8 cellular contexts compared by ENCODE assay signal in the genomic region with DNA sequence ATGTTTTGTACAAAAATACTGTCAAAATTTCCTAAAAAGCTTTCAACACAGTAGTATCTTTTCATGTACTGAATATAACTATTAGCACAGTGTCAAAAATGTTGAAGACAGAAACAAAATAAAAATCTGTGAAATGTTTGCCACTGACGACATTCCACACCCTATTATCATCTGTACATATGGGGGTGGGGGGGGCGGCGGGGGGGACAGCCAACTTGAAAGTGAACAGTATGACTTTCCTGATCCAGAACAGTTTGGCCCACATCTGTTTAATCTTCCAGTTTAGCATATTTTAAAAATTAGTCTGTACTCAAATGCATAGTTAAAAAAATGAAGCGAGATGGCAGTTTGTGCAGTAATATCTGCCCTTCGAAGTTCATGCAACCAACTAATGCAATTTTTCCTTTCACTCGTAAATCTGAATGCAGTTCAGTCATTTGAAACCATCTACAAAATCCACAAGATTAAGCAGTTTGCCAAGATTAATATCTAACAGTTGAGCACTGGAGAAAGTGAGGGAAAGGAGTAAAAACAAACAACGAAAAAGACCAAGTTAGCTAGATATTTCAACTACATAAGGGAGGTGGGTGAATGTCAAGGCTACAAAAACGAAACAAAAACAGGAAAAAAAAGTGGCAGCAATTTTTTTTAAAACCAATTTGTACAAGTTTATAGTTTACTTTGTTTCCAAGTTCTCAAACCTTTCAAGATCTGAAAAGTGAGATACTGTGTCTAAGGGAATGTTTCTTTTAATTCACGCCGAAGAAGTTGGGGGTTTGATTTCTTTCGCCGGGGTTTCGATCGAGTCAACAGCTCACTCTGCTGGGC. TPM values are rescaled to one million over a fixed set of nuclear protein-coding genes. Genes with fewer than 3 reads are reported as not detected.
DNase-seq lines count a peak whose midpoint lies in the region; ATAC-seq, FAIRE-seq and TF ChIP-seq lines count a peak whose summit lies in the region.

No MANE protein-coding gene starts in this region.

- ATAC-seq in activated T-cell treated with anti-CD3 and anti-CD28 coated beads, Interleukin-2, amount 50 U/mL, for 72 hours (replicated peaks in 1 of 2), result no peak

- H3K4me1 Mint-ChIP-seq in activated T-cell treated with anti-CD3 and anti-CD28 coated beads, Interleukin-2, amount 50 U/mL, for 72 hours (ENCODE audit: low read depth), result peaks cover 44% of the 10 kb centered on the region
- H3K4me1 Mint-ChIP-seq in activated naive CD8-positive, alpha-beta T cell (ENCODE audit: low read depth), result peaks cover 59% of the 10 kb centered on the region

- H3K27me3 ChIP-seq in iPS-20b (ENCODE audit: insufficient read depth, low read length) (no peaks in the 10 kb centered on the region), stomach (no peaks in the 10 kb centered on the region)

- WGBS in stomach, 5 donors, result 0 to 2% (median 1%) methylated on average over 14 of the region's 14 CpGs

- H3K4me3 ChIP-seq in iPS-20b (ENCODE audit: low read length) (peak overlapping the region; percentile 94), stomach (peak overlapping the region; percentile 69 to 93 (median 83))

- peak overlapping the region; percentile 96 for H3K9ac ChIP-seq in iPS-20b (ENCODE audit: low read depth, low read length)

- peak overlapping the region; percentile 93 to 95 for H3K4me3 Mint-ChIP-seq in activated T-cell treated with anti-CD3 and anti-CD28 coated beads, Interleukin-2, amount 50 U/mL, for 72 hours
- H3K4me3 Mint-ChIP-seq in activated naive CD8-positive, alpha-beta T cell, result peak overlapping the region; percentile 100

- peaks cover 4 to 9% of the 10 kb centered on the region in 2 donors for H3K36me3 Mint-ChIP-seq in activated T-cell treated with anti-CD3 and anti-CD28 coated beads, Interleukin-2, amount 50 U/mL, for 72 hours (ENCODE audit: insufficient read depth in 2 of 2)
- H3K36me3 Mint-ChIP-seq in activated naive CD8-positive, alpha-beta T cell, result no peaks in the 10 kb centered on the region

- no peak for FAIRE-seq in GM12892 (lab: Jason Lieb, UNC)

- H3K27ac ChIP-seq in iPS-20b (ENCODE audit: low read length), result no peak overlapping the region
- H3K27ac ChIP-seq in stomach, result peak overlapping the region; percentile 92 to 100 (median 97)

- TF ChIP-seq EP300 in stomach (IDR thresholded peaks at IDR 0.05), result no peak

- peaks cover 26% of the 10 kb centered on the region for H3K36me3 ChIP-seq in iPS-20b (ENCODE audit: insufficient read depth, low read depth, low read length)
- peaks cover 0 to 27% (median 6%) of the 10 kb centered on the region in 4 donors for H3K36me3 ChIP-seq in stomach

- H3K4me1 ChIP-seq in iPS-20b (ENCODE audit: insufficient read depth, low read length), result peaks cover 50% of the 10 kb centered on the region
- H3K4me1 ChIP-seq in stomach, result peaks cover 11 to 64% (median 50%) of the 10 kb centered on the region in 4 donors

- TF ChIP-seq CTCF in stomach (IDR thresholded peaks at IDR 0.05), result no peak

- no peak for TF ChIP-seq POLR2A in stomach (IDR thresholded peaks at IDR 0.05)
- no peak for TF ChIP-seq POLR2A in GM12892 (IDR thresholded peaks at IDR 0.05; ENCODE audit: low read depth, low read length)

- DNase-seq in activated T-cell treated with anti-CD3 and anti-CD28 coated beads, Interleukin-2, amount 50 U/mL, for 72 hours, result no peak
- DNase-seq in activated T-cell treated with anti-CD3 and anti-CD28 coated beads for 4 hours (no peak), stomach (no peak), middle frontal gyrus (ENCODE audit: extremely low spot score, low spot score) (no peak), GM12892 (ENCODE audit: insufficient read length) (no peak), NCI-H2107 (lab: John Stamatoyannopoulos, UW) (no peak)

- intact Hi-C loops in stomach (cut with DNase I; ENCODE audit: low total_unique reads), result loop anchor here (10.0 kb wide), 1 partner anchor 1072 kb away; no protein-coding TSS in a partner anchor

- no peaks in the 10 kb centered on the region for H3K9me3 Mint-ChIP-seq in activated T-cell treated with anti-CD3 and anti-CD28 coated beads, Interleukin-2, amount 50 U/mL, for 72 hours
- H3K9me3 Mint-ChIP-seq in activated naive CD8-positive, alpha-beta T cell (ENCODE audit: low read depth), result no peaks in the 10 kb centered on the region

- peak overlapping the region; percentile 96 for H3K27ac Mint-ChIP-seq in activated T-cell treated with anti-CD3 and anti-CD28 coated beads, Interleukin-2, amount 50 U/mL, for 72 hours
- peak overlapping the region; percentile 98 for H3K27ac Mint-ChIP-seq in activated naive CD8-positive, alpha-beta T cell

- H3K27me3 Mint-ChIP-seq in activated T-cell treated with anti-CD3 and anti-CD28 coated beads, Interleukin-2, amount 50 U/mL, for 72 hours (ENCODE audit: low read depth), result no peaks in the 10 kb centered on the region
- no peaks in the 10 kb centered on the region for H3K27me3 Mint-ChIP-seq in activated naive CD8-positive, alpha-beta T cell

- H3K9me3 ChIP-seq in iPS-20b (ENCODE audit: insufficient read depth, low read depth, low read length), result no peaks in the 10 kb centered on the region
- no peaks in the 10 kb centered on the region for H3K9me3 ChIP-seq in stomach

RNA-seq across cellular contexts. Expression of a gene that starts 1.9 kb away (rescaled TPM):
- total RNA-seq in activated T-cell treated with anti-CD3 and anti-CD28 coated beads, Interleukin-2, amount 50 U/mL, for 72 hours, result 10 to 100 TPM; 26.0 to 73.0 TPM
- total RNA-seq in stomach, result 100 to 1,000 TPM in 1 of 5 donors, 10 to 100 TPM in 4; 22.3 to 102 (median 40.3) TPM
- 10 to 100 TPM; 15.3 to 32.7 (median 18.6) TPM for polyA plus RNA-seq in stomach
- polyA plus RNA-seq in GM12892 (2012; ENCODE audit: missing spikeins), result 4.3 TPM
